ENCODE assay signal across 13 cellular contexts in genomic region chr9:109966643-109967368, GRCh38.
A peak's percentile ranks its signal among the peaks of the same experiment; 100 is the strongest.
DNase-seq lines count a peak whose midpoint lies in the region; ATAC-seq, FAIRE-seq and TF ChIP-seq lines count a peak whose summit lies in the region.
"Had no signal": no experiment of that assay in that cellular context is flagged by ENCODE, and none has a peak within 500 bp of the region (broad histone marks: within the 10 kb centered on the region; RNA-seq: fewer than 3 reads in every experiment).

No MANE protein-coding gene starts in this region.

- FAIRE-seq in astrocyte (lab: Jason Lieb, UNC) = peak; percentile 90

- H3K27ac Mint-ChIP-seq in astrocyte (ENCODE audit: unreplicated experiment) (no peak overlapping the region), chondrocyte (ENCODE audit: unreplicated experiment) (no peak overlapping the region)

- H3K4me1 ChIP-seq in astrocyte (ENCODE audit: insufficient read depth, low read length) (no peaks in the 10 kb centered on the region), MM.1S (ENCODE audit: low read length) (peaks cover 31% of the 10 kb centered on the region)

- H3K27me3 ChIP-seq in astrocyte (ENCODE audit: insufficient read depth, low read length) (no peaks in the 10 kb centered on the region), MM.1S (replicated peaks; ENCODE audit: insufficient read depth, low read length) (no peaks in the 10 kb centered on the region)

- H3K4me2 ChIP-seq in astrocyte (ENCODE audit: low read length) (no peak overlapping the region), MM.1S (ENCODE audit: low read depth, low read length) (no peak overlapping the region)

- H3K79me2 ChIP-seq in astrocyte (ENCODE audit: insufficient read depth, low read length) (no peaks in the 10 kb centered on the region), MM.1S (ENCODE audit: low read length) (no peaks in the 10 kb centered on the region)

- ATAC-seq in GM19328 (IDR thresholded peaks at IDR 0.05; ENCODE audit: unreplicated experiment) = peak; percentile 31
- ATAC-seq in HG03060 (IDR thresholded peaks at IDR 0.05; ENCODE audit: low read depth, unreplicated experiment) = peak; percentile 27

- peaks cover 26% of the 10 kb centered on the region for H3K36me3 Mint-ChIP-seq in astrocyte (ENCODE audit: low read depth, unreplicated experiment)
- peaks cover 2% of the 10 kb centered on the region for H3K36me3 Mint-ChIP-seq in chondrocyte (ENCODE audit: low read depth)

- H3K27me3 Mint-ChIP-seq in astrocyte (ENCODE audit: low read depth, unreplicated experiment) (no peaks in the 10 kb centered on the region), chondrocyte (ENCODE audit: low read depth) (no peaks in the 10 kb centered on the region)

- H3K9me2 ChIP-seq in MM.1S (replicated peaks; ENCODE audit: insufficient read depth, low read length) = no peaks in the 10 kb centered on the region

- H3K9me3 ChIP-seq in astrocyte (ENCODE audit: insufficient read depth, low read depth, low read length) = no peaks in the 10 kb centered on the region
- H3K9me3 ChIP-seq in MM.1S (replicated peaks; ENCODE audit: insufficient read depth, low read length) = no peaks in the 10 kb centered on the region

- no peak for TF ChIP-seq CTCF in GM12875 (IDR thresholded peaks at IDR 0.05; ENCODE audit: borderline replicate concordance, insufficient read depth, low read depth, low read length)
- TF ChIP-seq CTCF in astrocyte (IDR thresholded peaks at IDR 0.05; ENCODE audit: insufficient read depth, low read depth, low read length) = no peak
- TF ChIP-seq CTCF in MM.1S (IDR thresholded peaks at IDR 0.05; ENCODE audit: low read length) = no peak
- no peak for TF ChIP-seq CTCF in chondrocyte (IDR thresholded peaks at IDR 0.05)

- no peak overlapping the region for H2AFZ ChIP-seq in astrocyte (ENCODE audit: low read depth, low read length)
- H2AFZ ChIP-seq in MM.1S (ENCODE audit: low read length) = no peak overlapping the region

- H3K4me3 Mint-ChIP-seq in astrocyte (ENCODE audit: unreplicated experiment) (no peak overlapping the region), chondrocyte (ENCODE audit: unreplicated experiment) (no peak overlapping the region)
- H3K4me3 Mint-ChIP-seq: activated T-cell treated with anti-CD3 and anti-CD28 coated beads, Interleukin-2, amount 50 U/mL, for 4 hours; stimulated activated naive CD8-positive, alpha-beta T cell treated with anti-CD3 and anti-CD28 coated beads, Interleukin-15, amount 100 ng/mL, for 72 hours had no signal

- H3K27ac ChIP-seq in astrocyte (ENCODE audit: low read depth, low read length) = no peak overlapping the region
- no peak overlapping the region for H3K27ac ChIP-seq in MM.1S (ENCODE audit: low read length)

- H3K36me3 ChIP-seq in astrocyte (ENCODE audit: insufficient read depth, low read length) (no peaks in the 10 kb centered on the region), MM.1S (replicated peaks; ENCODE audit: insufficient read depth, low read length) (no peaks in the 10 kb centered on the region)

- H3K4me1 Mint-ChIP-seq in astrocyte (ENCODE audit: low read depth, unreplicated experiment) (peaks cover 2% of the 10 kb centered on the region), chondrocyte (ENCODE audit: low read depth) (peaks cover 26% of the 10 kb centered on the region)

- H3F3A ChIP-seq in MM.1S (ENCODE audit: insufficient read depth, low read length) = peaks cover 10% of the 10 kb centered on the region; the same call in 1 of the 2 replicates

- H3K9me3 Mint-ChIP-seq in astrocyte (ENCODE audit: unreplicated experiment) (no peaks in the 10 kb centered on the region), chondrocyte (ENCODE audit: low read depth) (no peaks in the 10 kb centered on the region)
- H3K9me3 Mint-ChIP-seq: activated T-cell treated with anti-CD3 and anti-CD28 coated beads, Interleukin-2, amount 50 U/mL, for 4 hours had no signal

- DNase-seq in astrocyte (ENCODE audit: low read depth) (no peak), NCI-H2171 (lab: John Stamatoyannopoulos, UW) (no peak), retina (no peak), MM.1S (no peak), chondrocyte (ENCODE audit: low spot score) (no peak)
- DNase-seq: activated T-cell treated with anti-CD3 and anti-CD28 coated beads, Interleukin-2, amount 50 U/mL, for 4 hours; Calu3; glutamatergic neuron; SW 1271 had no signal

- H3K9ac ChIP-seq in astrocyte (ENCODE audit: low read length) (no peak overlapping the region), MM.1S (ENCODE audit: low read length) (no peak overlapping the region)

- H3K4me3 ChIP-seq in GM12875 (ENCODE audit: low read depth, low read length) = peak overlapping the region; percentile 3
- H3K4me3 ChIP-seq in astrocyte (ENCODE audit: insufficient read depth, low read depth, low read length) = no peak overlapping the region
- no peak overlapping the region for H3K4me3 ChIP-seq in MM.1S (ENCODE audit: low read length)

- H4K20me1 ChIP-seq in astrocyte (ENCODE audit: insufficient read depth, low read length) = peaks cover 11% of the 10 kb centered on the region
- H4K20me1 ChIP-seq in MM.1S (ENCODE audit: insufficient read depth, low read length) = no peaks in the 10 kb centered on the region
